Comparison of ENCODE assay signal across 29 cellular contexts in the genomic region with DNA sequence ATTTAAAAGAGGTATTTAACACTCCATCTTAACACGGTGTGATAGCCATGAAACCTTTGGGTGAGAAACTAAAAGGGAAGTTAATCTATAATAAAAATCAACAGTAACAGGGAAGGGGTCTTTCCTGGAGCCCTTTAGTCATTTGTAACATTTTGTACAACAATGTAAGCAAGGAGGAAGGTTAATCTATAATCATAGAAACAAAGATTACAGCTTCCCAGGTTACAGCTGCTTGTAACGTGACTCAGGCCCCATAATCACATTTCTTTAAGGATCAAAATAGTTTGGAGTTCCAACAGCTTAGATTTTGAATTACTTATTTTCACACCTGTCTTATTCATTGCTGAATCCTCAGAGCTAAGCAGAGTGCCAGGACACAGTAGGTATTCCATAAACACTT. TPM values are rescaled to one million over a fixed set of nuclear protein-coding genes. Genes with fewer than 3 reads are reported as not detected.
"Had no signal": no experiment of that assay in that cellular context is flagged by ENCODE, and none has a peak within 500 bp of the region (broad histone marks: within the 10 kb centered on the region; RNA-seq: fewer than 3 reads in every experiment).

No MANE protein-coding gene starts in this region.

- H3K4me1 Mint-ChIP-seq: activated CD4-positive, alpha-beta memory T cell treated with anti-CD3 and anti-CD28 coated beads, Interleukin-2, amount 10 ng/mL, durations not matched to agents 7 days and 5 days; activated CD4-positive, alpha-beta T cell treated with anti-CD3 and anti-CD28 coated beads, Interleukin-2, amount 10 ng/mL, durations not matched to agents 7 days and 5 days; activated naive CD4-positive, alpha-beta T cell treated with anti-CD3 and anti-CD28 coated beads, Interleukin-2, amount 10 ng/mL, durations not matched to agents 7 days and 5 days; brain; WTC11 had no signal

- H3K4me3 ChIP-seq: ascending aorta, breast epithelium, cardiac muscle cell, colonic mucosa, dorsolateral prefrontal cortex, esophagus muscularis mucosa, gastrocnemius medialis had no signal

- H3K4me3 Mint-ChIP-seq: activated CD4-positive, alpha-beta memory T cell treated with anti-CD3 and anti-CD28 coated beads, Interleukin-2, amount 10 ng/mL, durations not matched to agents 7 days and 5 days; activated CD4-positive, alpha-beta T cell treated with anti-CD3 and anti-CD28 coated beads, Interleukin-2, amount 10 ng/mL, durations not matched to agents 7 days and 5 days; activated naive CD4-positive, alpha-beta T cell treated with anti-CD3 and anti-CD28 coated beads, Interleukin-2, amount 10 ng/mL, durations not matched to agents 7 days and 5 days; activated naive CD8-positive, alpha-beta T cell treated with anti-CD3 and anti-CD28 coated beads, Interleukin-2, amount 10 ng/mL, durations not matched to agents 7 days and 5 days; activated T-cell treated with anti-CD3 and anti-CD28 coated beads, Interleukin-2, amount 50 U/mL, for 24 hours; activated T-cell treated with anti-CD3 and anti-CD28 coated beads, Interleukin-2, amount 50 U/mL, for 72 hours; brain; WTC11 had no signal

- H3K9me3 Mint-ChIP-seq: activated CD4-positive, alpha-beta memory T cell treated with anti-CD3 and anti-CD28 coated beads, Interleukin-2, amount 10 ng/mL, durations not matched to agents 7 days and 5 days; activated CD4-positive, alpha-beta T cell treated with anti-CD3 and anti-CD28 coated beads, Interleukin-2, amount 10 ng/mL, durations not matched to agents 7 days and 5 days; activated naive CD4-positive, alpha-beta T cell treated with anti-CD3 and anti-CD28 coated beads, Interleukin-2, amount 10 ng/mL, durations not matched to agents 7 days and 5 days; activated naive CD4-positive, alpha-beta T cell treated with anti-CD3 and anti-CD28 coated beads, Interleukin-2, amount 50 U/mL, for 72 hours; activated naive CD8-positive, alpha-beta T cell treated with anti-CD3 and anti-CD28 coated beads, Interleukin-2, amount 10 ng/mL, durations not matched to agents 7 days and 5 days; activated T-cell treated with anti-CD3 and anti-CD28 coated beads, Interleukin-2, amount 50 U/mL, for 24 hours; activated T-cell treated with anti-CD3 and anti-CD28 coated beads, Interleukin-2, amount 50 U/mL, for 72 hours; brain; WTC11 had no signal

- H3K27me3 Mint-ChIP-seq: activated CD4-positive, alpha-beta memory T cell treated with anti-CD3 and anti-CD28 coated beads, Interleukin-2, amount 10 ng/mL, durations not matched to agents 7 days and 5 days; activated CD4-positive, alpha-beta T cell treated with anti-CD3 and anti-CD28 coated beads, Interleukin-2, amount 10 ng/mL, durations not matched to agents 7 days and 5 days; activated naive CD4-positive, alpha-beta T cell treated with anti-CD3 and anti-CD28 coated beads, Interleukin-2, amount 10 ng/mL, durations not matched to agents 7 days and 5 days; activated naive CD8-positive, alpha-beta T cell treated with anti-CD3 and anti-CD28 coated beads, Interleukin-2, amount 10 ng/mL, durations not matched to agents 7 days and 5 days; activated T-cell treated with anti-CD3 and anti-CD28 coated beads, Interleukin-2, amount 50 U/mL, for 24 hours; brain had no signal

- ATAC-seq: activated naive CD4-positive, alpha-beta T cell treated with anti-CD3 and anti-CD28 coated beads, Interleukin-2, amount 50 U/mL, for 72 hours; activated T-cell treated with anti-CD3 and anti-CD28 coated beads, Interleukin-2, amount 50 U/mL, for 72 hours; foreskin keratinocyte; gastrocnemius medialis; WTC11 had no signal

- H3K27ac Mint-ChIP-seq: activated CD4-positive, alpha-beta memory T cell treated with anti-CD3 and anti-CD28 coated beads, Interleukin-2, amount 10 ng/mL, durations not matched to agents 7 days and 5 days; activated CD4-positive, alpha-beta T cell treated with anti-CD3 and anti-CD28 coated beads, Interleukin-2, amount 10 ng/mL, durations not matched to agents 7 days and 5 days; activated naive CD4-positive, alpha-beta T cell treated with anti-CD3 and anti-CD28 coated beads, Interleukin-2, amount 10 ng/mL, durations not matched to agents 7 days and 5 days; activated naive CD8-positive, alpha-beta T cell treated with anti-CD3 and anti-CD28 coated beads, Interleukin-2, amount 10 ng/mL, durations not matched to agents 7 days and 5 days; activated T-cell treated with anti-CD3 and anti-CD28 coated beads, Interleukin-2, amount 50 U/mL, for 24 hours; activated T-cell treated with anti-CD3 and anti-CD28 coated beads, Interleukin-2, amount 50 U/mL, for 72 hours; brain; WTC11 had no signal

- DNase-seq: activated CD4-positive, alpha-beta memory T cell treated with anti-CD3 and anti-CD28 coated beads, Interleukin-2, amount 10 ng/mL, durations not matched to agents 7 days and 5 days; activated CD4-positive, alpha-beta T cell treated with anti-CD3 and anti-CD28 coated beads for 1 hour; activated CD4-positive, alpha-beta T cell treated with anti-CD3 and anti-CD28 coated beads for 4 hours; activated CD4-positive, alpha-beta T cell treated with anti-CD3 and anti-CD28 coated beads, Interleukin-2, amount 10 ng/mL, durations not matched to agents 7 days and 5 days; activated CD4-positive, alpha-beta T cell treated with anti-CD3 and anti-CD28 coated beads, Interleukin-2, amount 50 U/mL, for 4 hours; activated CD8-positive, alpha-beta memory T cell treated with anti-CD3 and anti-CD28 coated beads, Interleukin-2, amount 50 U/mL, for 48 hours; activated gamma-delta T cell; activated naive CD4-positive, alpha-beta T cell; activated naive CD4-positive, alpha-beta T cell treated with anti-CD3 and anti-CD28 coated beads, Interleukin-2, amount 10 ng/mL, durations not matched to agents 7 days and 5 days; activated naive CD8-positive, alpha-beta T cell treated with anti-CD3 and anti-CD28 coated beads, Interleukin-2, amount 10 ng/mL, durations not matched to agents 7 days and 5 days; activated T-cell treated with anti-CD3 and anti-CD28 coated beads for 4 hours; activated T-cell treated with anti-CD3 and anti-CD28 coated beads, Interleukin-2, amount 50 U/mL, for 24 hours; activated T-cell treated with anti-CD3 and anti-CD28 coated beads, Interleukin-2, amount 50 U/mL, for 72 hours; central memory CD4-positive, alpha-beta T cell; cerebellar nuclear complex; colonic mucosa; dorsolateral prefrontal cortex; effector memory CD4-positive, alpha-beta T cell; erythroblast; foreskin keratinocyte; gastrocnemius medialis; T-helper 2 cell had no signal

RNA-seq across cellular contexts. Expression of a gene that starts 17.9 kb away (rescaled TPM):
- total RNA-seq: activated CD4-positive, alpha-beta T cell treated with anti-CD3 and anti-CD28 coated beads, Interleukin-2, amount 10 ng/mL, durations not matched to agents 7 days and 5 days; activated naive CD4-positive, alpha-beta T cell treated with anti-CD3 and anti-CD28 coated beads, Interleukin-2, amount 50 U/mL, for 72 hours; foreskin keratinocyte had no signal
